9 cellular contexts compared by ENCODE assay signal in the genomic region with DNA sequence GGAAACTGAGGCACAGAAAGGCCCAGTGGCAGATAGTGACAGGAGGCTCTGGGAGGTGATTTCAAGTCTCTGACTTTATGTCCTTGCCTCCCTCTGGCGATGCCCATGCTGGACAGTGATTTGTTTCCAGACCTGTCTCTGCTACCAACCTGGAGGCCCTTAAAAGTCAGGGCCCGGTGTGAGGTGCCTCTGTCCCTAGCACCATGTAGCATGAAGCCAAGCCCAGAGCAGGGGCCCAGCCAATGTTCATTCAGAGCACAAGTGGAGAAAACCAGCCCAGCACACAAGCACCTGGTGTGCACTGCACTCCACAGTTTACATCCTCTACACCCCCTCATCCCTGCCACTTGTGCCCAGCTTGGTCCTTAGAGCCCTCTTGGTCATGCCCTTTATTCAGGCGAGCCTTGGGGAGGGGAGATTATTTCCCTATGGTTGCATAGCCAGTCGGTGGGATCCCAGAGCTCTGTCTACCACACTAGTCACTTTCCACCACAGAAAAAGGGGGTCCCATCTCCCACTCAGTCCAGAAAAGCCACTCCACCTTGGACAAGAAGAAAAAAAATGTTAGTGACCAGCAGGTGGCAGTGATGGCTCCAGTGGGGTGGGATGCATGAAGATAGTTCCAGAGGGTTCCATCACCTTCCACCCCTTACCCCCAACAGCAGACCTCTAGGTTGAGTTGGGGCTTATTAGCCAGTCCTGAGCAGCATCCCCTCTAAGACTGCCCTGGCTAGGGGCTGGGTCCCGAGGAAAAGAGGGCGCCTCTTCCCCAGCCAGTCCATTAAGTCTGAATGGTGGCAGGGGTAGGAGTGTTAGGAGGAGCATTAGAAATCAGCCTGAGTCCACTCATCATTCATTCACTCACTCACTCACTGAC.
DNase-seq lines count a peak whose midpoint lies in the region; ATAC-seq and TF ChIP-seq lines count a peak whose summit lies in the region.
"Had no signal": no experiment of that assay in that cellular context is flagged by ENCODE, and none has a peak within 500 bp of the region (broad histone marks: within the 10 kb centered on the region; RNA-seq: fewer than 3 reads in every experiment).

No MANE protein-coding gene starts in this region.

- H4K20me1 ChIP-seq in DND-41 (ENCODE audit: insufficient read depth, low read length), result no peaks in the 10 kb centered on the region

- no peaks in the 10 kb centered on the region for H3K9me3 Mint-ChIP-seq in nephron

- H3K36me3 ChIP-seq in DND-41 (ENCODE audit: insufficient read depth, low read length), result no peaks in the 10 kb centered on the region

- no peak overlapping the region for H2AFZ ChIP-seq in DND-41 (ENCODE audit: low read depth, low read length)

- no peak overlapping the region for H3K4me2 ChIP-seq in DND-41 (ENCODE audit: insufficient read depth, low read length)

- H3K27me3 Mint-ChIP-seq in nephron (ENCODE audit: low read depth), result no peaks in the 10 kb centered on the region

- no peak overlapping the region for H3K27ac Mint-ChIP-seq in nephron

- no peak for ATAC-seq in DND-41 (ENCODE audit: insufficient read depth, low read depth)
- no peak for ATAC-seq in HG02678 (IDR thresholded peaks at IDR 0.05; ENCODE audit: unreplicated experiment)
- no peak for ATAC-seq in GM21515 (IDR thresholded peaks at IDR 0.05; ENCODE audit: unreplicated experiment)
- no peak for ATAC-seq in GM21390 (IDR thresholded peaks at IDR 0.05; ENCODE audit: unreplicated experiment)
- ATAC-seq: right cardiac atrium had no signal

- H3K4me1 ChIP-seq in DND-41 (ENCODE audit: insufficient read depth, low read length), result no peaks in the 10 kb centered on the region

- no peaks in the 10 kb centered on the region for H3K9me3 ChIP-seq in DND-41 (ENCODE audit: insufficient read depth, low read length, severe bottlenecking)

- DNase-seq in DND-41 (no peak), choroid plexus epithelial cell (ENCODE audit: low read depth) (peak; percentile 48), HuH-7.5 (ENCODE audit: low spot score) (no peak)

- H3K36me3 Mint-ChIP-seq in nephron (ENCODE audit: low read depth), result no peaks in the 10 kb centered on the region

- H3K27ac ChIP-seq in DND-41 (ENCODE audit: low read length), result no peak overlapping the region

- peak; percentile 53 for TF ChIP-seq CTCF in DND-41 (IDR thresholded peaks at IDR 0.05; ENCODE audit: borderline replicate concordance, extremely low read depth, low read length, poor library complexity, severe bottlenecking)
- TF ChIP-seq CTCF in LNCAP (IDR thresholded peaks at IDR 0.05), result peak; percentile 60
- TF ChIP-seq CTCF in choroid plexus epithelial cell (conservative IDR thresholded peaks at IDR 0.05; ENCODE audit: low read depth, low read length), result peak; percentile 74
- TF ChIP-seq CTCF in nephron (IDR thresholded peaks at IDR 0.05; ENCODE audit: unreplicated experiment in 3 of 3), result peak; percentile 36 to 54 (median 46)

- H3K27me3 ChIP-seq in DND-41 (ENCODE audit: insufficient read depth, low read length, poor library complexity), result peaks cover 5% of the 10 kb centered on the region

- H3K79me2 ChIP-seq in DND-41 (ENCODE audit: insufficient read depth, low read length), result no peaks in the 10 kb centered on the region

- H3K4me1 Mint-ChIP-seq in nephron, result peaks cover 6% of the 10 kb centered on the region

- H3K4me3 Mint-ChIP-seq in nephron, result no peak overlapping the region

- H3K9ac ChIP-seq in DND-41 (ENCODE audit: low read depth, low read length), result no peak overlapping the region

- no peak overlapping the region for H3K4me3 ChIP-seq in DND-41 (ENCODE audit: low read depth in 1 of 2, low read length in 2 of 2)
- H3K4me3 ChIP-seq in choroid plexus epithelial cell (ENCODE audit: low read depth, low read length), result no peak overlapping the region
